Comparison of ENCODE assay signal across 16 cellular contexts in the genomic region with DNA sequence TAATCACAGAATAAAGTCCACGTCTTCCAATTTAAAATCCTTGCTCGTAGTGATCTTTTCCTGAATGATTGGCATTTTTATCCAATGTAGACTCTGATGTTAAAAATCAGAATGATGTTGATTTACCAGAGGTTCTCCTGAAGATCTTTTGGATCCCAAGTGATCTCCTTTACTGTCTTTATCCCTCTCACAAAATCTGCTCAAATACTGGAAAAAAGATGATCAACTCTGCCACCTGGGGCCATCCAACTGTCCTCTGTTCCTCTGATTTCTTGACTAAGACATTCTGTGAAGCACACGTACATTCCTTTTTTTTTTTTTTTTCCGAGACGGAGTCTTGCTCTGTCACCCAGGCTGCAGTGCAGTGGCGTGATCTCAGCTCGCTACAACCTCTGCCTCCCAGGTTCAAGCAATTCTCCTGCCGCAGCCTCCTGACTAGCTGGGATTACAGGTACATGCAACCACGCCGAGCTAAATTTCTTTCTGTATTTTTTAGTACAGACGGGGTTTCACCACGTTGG. TPM values are rescaled to one million over a fixed set of nuclear protein-coding genes. Genes with fewer than 3 reads are reported as not detected.
DNase-seq lines count a peak whose midpoint lies in the region; ATAC-seq and TF ChIP-seq lines count a peak whose summit lies in the region.
"Had no signal": no experiment of that assay in that cellular context is flagged by ENCODE, and none has a peak within 500 bp of the region (broad histone marks: within the 10 kb centered on the region; RNA-seq: fewer than 3 reads in every experiment).

No MANE protein-coding gene starts in this region.

- H3K9me2 ChIP-seq in HCT116 (ENCODE audit: insufficient read depth), result no peaks in the 10 kb centered on the region

- H4K20me1 ChIP-seq in BLaER1 treated with 17β-estradiol and CSF1 and Interleukin-3, amounts not matched to agents 10 nM and 100 nM, result no peaks in the 10 kb centered on the region
- H4K20me1 ChIP-seq in HCT116 (ENCODE audit: insufficient read depth), result no peaks in the 10 kb centered on the region

- H3K9me3 Mint-ChIP-seq in activated CD8-positive, alpha-beta T cell treated with anti-CD3 and anti-CD28 coated beads for 36 hours, result no peaks in the 10 kb centered on the region
- H3K9me3 Mint-ChIP-seq: T-cell had no signal

- H3K4me1 Mint-ChIP-seq in activated CD8-positive, alpha-beta T cell treated with anti-CD3 and anti-CD28 coated beads for 36 hours (ENCODE audit: low read depth), result peaks cover 22% of the 10 kb centered on the region

- RAD21 ChIA-PET in HCT116 (lab: Charles Lee; ENCODE audit: low non-redundant PET in 1 of 2, low total read pairs in 2 of 2, uncharacterized antibody in 2 of 2, unreplicated experiment in 2 of 2), result no interaction called here

- peak overlapping the region; percentile 27 for H3K27ac Mint-ChIP-seq in activated CD8-positive, alpha-beta T cell treated with anti-CD3 and anti-CD28 coated beads for 36 hours
- H3K27ac Mint-ChIP-seq: T-cell had no signal

- no peaks in the 10 kb centered on the region for H3K36me3 Mint-ChIP-seq in activated CD8-positive, alpha-beta T cell treated with anti-CD3 and anti-CD28 coated beads for 36 hours (ENCODE audit: low read depth)
- H3K36me3 Mint-ChIP-seq: T-cell had no signal

- TF ChIP-seq CTCF in HCT116 (IDR thresholded peaks at IDR 0.05 in 2 of 3, conservative IDR thresholded peaks at IDR 0.05 in 1 of 3; ENCODE audit: borderline replicate concordance in 1 of 3, insufficient read depth in 1 of 3, low read depth in 2 of 3, low read length in 2 of 3) (no peak), BE2C (IDR thresholded peaks at IDR 0.05; ENCODE audit: low read depth, low read length) (no peak)
- TF ChIP-seq CTCF in activated CD8-positive, alpha-beta T cell treated with anti-CD3 and anti-CD28 coated beads for 36 hours (IDR thresholded peaks at IDR 0.05), result no peak

- H3K36me3 ChIP-seq in BLaER1 treated with 17β-estradiol and CSF1 and Interleukin-3, amounts not matched to agents 10 nM and 100 nM, result no peaks in the 10 kb centered on the region
- no peaks in the 10 kb centered on the region for H3K36me3 ChIP-seq in HCT116 (ENCODE audit: control insufficient read depth in 1 of 2, insufficient read depth in 2 of 2, low read length in 2 of 2)
- no peaks in the 10 kb centered on the region for H3K36me3 ChIP-seq in mesodermal cell (ENCODE audit: control insufficient read depth, insufficient read depth, low read length)
- H3K36me3 ChIP-seq in BE2C, result no peaks in the 10 kb centered on the region
- H3K36me3 ChIP-seq: adrenal gland, esophagus muscularis mucosa, right lobe of liver, stomach had no signal

- peak overlapping the region; percentile 68 to 96 (median 88) for H3K4me2 ChIP-seq in BLaER1 treated with 17β-estradiol and CSF1 and Interleukin-3, amounts not matched to agents 10 nM and 100 nM
- peak overlapping the region; percentile 68 for H3K4me2 ChIP-seq in HCT116 (ENCODE audit: low read length)

- no peak for TF ChIP-seq POLR2A in HCT116 (IDR thresholded peaks at IDR 0.05; ENCODE audit: borderline replicate concordance, extremely low read depth, insufficient read depth, insufficient read length)

- POLR2A ChIA-PET in HCT116 (lab: Charles Lee), result no interaction called here
- POLR2A ChIA-PET in activated CD8-positive, alpha-beta T cell treated with anti-CD3 and anti-CD28 coated beads for 36 hours (lab: Charles Lee), result no interaction called here

- 87 to 94% methylated on average over 11 to 12 of the region's 12 CpGs for WGBS in mesodermal cell (ENCODE audit: insufficient coverage in 2 of 2), 2 experiments

- no peak overlapping the region for H3K4me3 Mint-ChIP-seq in activated CD8-positive, alpha-beta T cell treated with anti-CD3 and anti-CD28 coated beads for 36 hours

- DNase-seq in HCT116 (ENCODE audit: low read depth, low spot score) (no peak), nucleus accumbens (lab: John Stamatoyannopoulos, UW) (no peak), NCI-H82 (lab: John Stamatoyannopoulos, UW) (no peak), BE2C (no peak)
- DNase-seq in activated CD8-positive, alpha-beta T cell treated with anti-CD3 and anti-CD28 coated beads for 36 hours, result no peak
- DNase-seq: adrenal gland, Caco-2, left colon, right lobe of liver, stomach had no signal

- intact Hi-C loops in HCT116 (cut with micrococcal nuclease), result no loop called here
- intact Hi-C loops in activated CD8-positive, alpha-beta T cell treated with anti-CD3 and anti-CD28 coated beads for 36 hours (cut with micrococcal nuclease), result no loop called here

- no TSS peak for BruUV-seq in HCT116 (replicated peaks; lab: Mats Ljungman, UMichigan)

- H3K9ac ChIP-seq in BLaER1 treated with 17β-estradiol and CSF1 and Interleukin-3, amounts not matched to agents 10 nM and 100 nM, result peak overlapping the region; percentile 68 to 89 (median 83)
- no peak overlapping the region for H3K9ac ChIP-seq in HCT116 (ENCODE audit: low read length)

- H3K4me3 ChIP-seq in BLaER1 treated with 17β-estradiol and CSF1 and Interleukin-3, amounts not matched to agents 10 nM and 100 nM, result no peak overlapping the region; a peak in 1 of 20 replicates
- H3K4me3 ChIP-seq in HCT116 (replicated peaks in 1 of 2; ENCODE audit: low read depth in 1 of 2, low read length in 2 of 2) (no peak overlapping the region), mesodermal cell (ENCODE audit: extremely low read depth, insufficient read depth, low read length, poor library complexity, severe bottlenecking) (no peak overlapping the region), BE2C (ENCODE audit: low read depth, low read length) (no peak overlapping the region)
- H3K4me3 ChIP-seq: adrenal gland, esophagus muscularis mucosa, right lobe of liver, stomach had no signal

- H3K9me3 ChIP-seq in BLaER1 treated with 17β-estradiol and CSF1 and Interleukin-3, amounts not matched to agents 10 nM and 100 nM (replicated peaks in 1 of 11), result peaks cover 0 to 16% (median 0%) of the 10 kb centered on the region in 11 experiments; a peak in 2 of 22 replicates
- H3K9me3 ChIP-seq in HCT116 (ENCODE audit: control insufficient read depth in 1 of 2, insufficient read depth in 1 of 2, low read depth in 1 of 2, low read length in 2 of 2) (no peaks in the 10 kb centered on the region), mesodermal cell (ENCODE audit: control insufficient read depth, low read length) (no peaks in the 10 kb centered on the region), BE2C (no peaks in the 10 kb centered on the region)
- H3K9me3 ChIP-seq: adrenal gland, Caco-2, esophagus muscularis mucosa, right lobe of liver, stomach had no signal

- ATAC-seq in HCT116 (no peak), GM21515 (IDR thresholded peaks at IDR 0.05; ENCODE audit: unreplicated experiment) (no peak)
- ATAC-seq in activated CD8-positive, alpha-beta T cell treated with anti-CD3 and anti-CD28 coated beads for 36 hours, result no peak

- peaks cover 0 to 6% (median 0%) of the 10 kb centered on the region in 11 experiments; a peak in 1 of 22 replicates for H3K27me3 ChIP-seq in BLaER1 treated with 17β-estradiol and CSF1 and Interleukin-3, amounts not matched to agents 10 nM and 100 nM
- H3K27me3 ChIP-seq in HCT116 (ENCODE audit: insufficient read depth, low read length), result no peaks in the 10 kb centered on the region
- H3K27me3 ChIP-seq in BE2C, result peaks cover 3% of the 10 kb centered on the region; the same call in 1 of the 2 replicates
- H3K27me3 ChIP-seq: adrenal gland, esophagus muscularis mucosa, right lobe of liver, stomach had no signal

- peak overlapping the region; percentile 73 for H2AFZ ChIP-seq in HCT116 (ENCODE audit: low read depth, low read length, poor library complexity, severe bottlenecking)

- CTCF ChIA-PET in HCT116 (lab: Charles Lee), result no interaction called here
- CTCF ChIA-PET in activated CD8-positive, alpha-beta T cell treated with anti-CD3 and anti-CD28 coated beads for 36 hours (lab: Charles Lee), result no interaction called here

- H3K79me2 ChIP-seq in HCT116 (ENCODE audit: insufficient read depth, low read length), result no peaks in the 10 kb centered on the region

- no peak for TF ChIP-seq RAD21 in HCT116 (IDR thresholded peaks at IDR 0.05; ENCODE audit: low read depth)

- peaks cover 27% of the 10 kb centered on the region for H3K27me3 Mint-ChIP-seq in activated CD8-positive, alpha-beta T cell treated with anti-CD3 and anti-CD28 coated beads for 36 hours

- H3K27ac ChIP-seq in BLaER1 treated with 17β-estradiol and CSF1 and Interleukin-3, amounts not matched to agents 10 nM and 100 nM, result peak overlapping the region; percentile 68 to 99 (median 98)
- H3K27ac ChIP-seq in HCT116 (ENCODE audit: low read depth, low read length), result peak overlapping the region; percentile 48; the same call in 1 of the 2 replicates
- peak overlapping the region; percentile 69 for H3K27ac ChIP-seq in mesodermal cell (ENCODE audit: low read depth, low read length, severe bottlenecking)
- H3K27ac ChIP-seq: adrenal gland, esophagus muscularis mucosa, right lobe of liver, stomach had no signal

- H3K4me1 ChIP-seq in BLaER1 treated with 17β-estradiol and CSF1 and Interleukin-3, amounts not matched to agents 10 nM and 100 nM, result peaks cover 44 to 96% (median 70%) of the 10 kb centered on the region in 10 experiments
- H3K4me1 ChIP-seq in HCT116 (ENCODE audit: control insufficient read depth in 1 of 2, insufficient read depth in 2 of 2, low read length in 2 of 2) (peaks cover 23 to 45% of the 10 kb centered on the region in 2 experiments), mesodermal cell (ENCODE audit: control insufficient read depth, insufficient read depth, low read length, poor library complexity, severe bottlenecking) (peaks cover 28% of the 10 kb centered on the region), BE2C (peaks cover 9% of the 10 kb centered on the region)
- H3K4me1 ChIP-seq: right lobe of liver had no signal

TF ChIP-seq in HCT116, 20 proteins besides CTCF, POLR2A, EP300 and RAD21 (continues in another document):
- TF ChIP-seq EGR1 (IDR thresholded peaks at IDR 0.05; ENCODE audit: low read depth) (no peak), ZFX (IDR thresholded peaks at IDR 0.05) (no peak), ATF3 (IDR thresholded peaks at IDR 0.05) (no peak), FOSL1 (IDR thresholded peaks at IDR 0.05; ENCODE audit: low read depth) (no peak), EZH2phosphoT487 (IDR thresholded peaks at IDR 0.05; ENCODE audit: borderline replicate concordance) (no peak), CEBPB (IDR thresholded peaks at IDR 0.05; ENCODE audit: low read depth) (no peak)

RNA-seq across cellular contexts. Expression of gene ADRB1, which starts 18.0 kb away (rescaled TPM):
- total RNA-seq in HCT116 (2021; ENCODE audit: unreplicated experiment), result 0.89 TPM
- 0.53 and 0.62 TPM in 2 replicates for polyA plus RNA-seq in HCT116 (2012)
- total RNA-seq in activated CD8-positive, alpha-beta T cell treated with anti-CD3 and anti-CD28 coated beads for 36 hours, result under 1 TPM; 0.27 to 0.40 TPM
- polyA plus RNA-seq in mesodermal cell (2013, experiment 1 of 2), result 0.29 TPM
- not detected for polyA plus RNA-seq in mesodermal cell (2013, experiment 2 of 2)
- polyA plus RNA-seq in BE2C (2012; ENCODE audit: insufficient read depth, insufficient read length, low read depth), result not detected
- polyA plus RNA-seq: neural cell had no signal

Comparison
In these comparisons a context has a peak if more than half of its experiments do, and no peak if none do; other contexts are left out.
1. H3K27ac ChIP-seq: peak in every context shown above with its lines; median percentile 98 in BLaER1 treated with 17β-estradiol and CSF1 and Interleukin-3, amounts not matched to agents 10 nM and 100 nM; 69 in mesodermal cell; 48 in HCT116.